Comparison of ENCODE assay signal across 1 cellular context in genomic region chr1:8418301-8418700, GRCh38.
TF ChIP-seq lines count a peak whose summit lies in the region.

No MANE protein-coding gene starts in this region.

TF ChIP-seq in H1, 55 proteins besides CTCF, POLR2A, EP300 and RAD21 (continued from another document):
- TF ChIP-seq CHD7 (IDR thresholded peaks at IDR 0.05; ENCODE audit: insufficient replicate concordance, low read length) (no peak), CHD1 (IDR thresholded peaks at IDR 0.05; ENCODE audit: low read depth, low read length) (no peak), EGR1 (IDR thresholded peaks at IDR 0.05; ENCODE audit: borderline replicate concordance, low read depth, low read length) (no peak), RFX5 (IDR thresholded peaks at IDR 0.05; ENCODE audit: borderline replicate concordance, low read depth, low read length) (no peak), ATF3 (IDR thresholded peaks at IDR 0.05; ENCODE audit: insufficient read depth, low read depth, low read length) (no peak), SP4 (IDR thresholded peaks at IDR 0.05; ENCODE audit: low read length) (no peak), KDM4A (IDR thresholded peaks at IDR 0.05; ENCODE audit: low read depth, low read length, severe bottlenecking) (no peak), SRF (IDR thresholded peaks at IDR 0.05; ENCODE audit: low read depth, low read length) (no peak), SAP30 (IDR thresholded peaks at IDR 0.05; ENCODE audit: insufficient read depth, insufficient replicate concordance, low read length) (no peak), ASH2L (IDR thresholded peaks at IDR 0.05; ENCODE audit: low read length) (no peak)
